In genomic region chr9:131096490-131097258, GRCh38 we compare ENCODE assay signal across 8 cellular contexts. TPM values are rescaled to one million over a fixed set of nuclear protein-coding genes. Genes with fewer than 3 reads are reported as not detected.
A peak's percentile ranks its signal among the peaks of the same experiment; 100 is the strongest.
DNase-seq lines count a peak whose midpoint lies in the region; ATAC-seq and TF ChIP-seq lines count a peak whose summit lies in the region.

TSS of gene AIF1L (plus strand) at chr9:131096531. CDS start at chr9:131096630, 99 bp downstream.

- H3K27me3 Mint-ChIP-seq in WTC11 (ENCODE audit: low read depth), result peaks cover 6% of the 10 kb centered on the region
- peaks cover 24 to 39% (median 28%) of the 10 kb centered on the region in 5 donors for H3K27me3 Mint-ChIP-seq in naive thymus-derived CD4-positive, alpha-beta T cell

- H3K27ac ChIP-seq in ACC112 (ENCODE audit: low read depth, low read length), result no peak within 1 kb of the TSS
- H3K27ac ChIP-seq in HL-60 (replicated peaks), result no peak within 1 kb of the TSS
- no peak within 1 kb of the TSS for H3K27ac ChIP-seq in naive thymus-derived CD4-positive, alpha-beta T cell (ENCODE audit: low read depth, low read length)
- H3K27ac ChIP-seq in upper lobe of right lung, result no peak within 1 kb of the TSS

- POLR2A ChIA-PET in WTC11 (lab: Charles Lee), result interaction anchor here (0.6 to 2.1 kb wide), 4 partner anchors 9 to 253 kb away, joined by 3 to 22 read pairs (median 4); partner anchors contain the start of gene NUP214
- POLR2A ChIA-PET in naive thymus-derived CD4-positive, alpha-beta T cell (lab: Charles Lee), result no interaction called here

- intact Hi-C loops in naive thymus-derived CD4-positive, alpha-beta T cell (cut with micrococcal nuclease), result loop anchor here in 1 of 2 donors (1.0 kb wide), 1 partner anchor 28 kb away; no protein-coding TSS in a partner anchor
- intact Hi-C loops in upper lobe of right lung (cut with DNase I), result no loop called here

- H3K4me1 Mint-ChIP-seq in WTC11, result peaks cover 46% of the 10 kb centered on the region
- H3K4me1 Mint-ChIP-seq in naive thymus-derived CD4-positive, alpha-beta T cell, result peaks cover 3 to 12% (median 10%) of the 10 kb centered on the region in 7 donors

- H3K4me1 ChIP-seq in ACC112 (ENCODE audit: control insufficient read depth, insufficient read depth, low read length, unreplicated experiment) (peaks cover 4% of the 10 kb centered on the region), upper lobe of right lung (peaks cover 5% of the 10 kb centered on the region)
- no peaks in the 10 kb centered on the region for H3K4me1 ChIP-seq in naive thymus-derived CD4-positive, alpha-beta T cell (ENCODE audit: control insufficient read depth in 2 of 2, insufficient read depth in 2 of 2, low read length in 2 of 2)

- no peak for TF ChIP-seq CTCF in HL-60 (IDR thresholded peaks at IDR 0.05; ENCODE audit: insufficient read depth, low read length)
- TF ChIP-seq CTCF in WTC11 (IDR thresholded peaks at IDR 0.05), result no peak
- no peak for TF ChIP-seq CTCF in epithelial cell of proximal tubule (conservative IDR thresholded peaks at IDR 0.05; ENCODE audit: low read depth, low read length)
- TF ChIP-seq CTCF in upper lobe of right lung (IDR thresholded peaks at IDR 0.05), result no peak

- DNase-seq in HL-60 (ENCODE audit: low read depth in 1 of 2, low spot score in 1 of 2) (no peak), WTC11 (ENCODE audit: low spot score) (peak; percentile 93), epithelial cell of proximal tubule (ENCODE audit: low read depth) (no peak), upper lobe of right lung (peak; percentile 73)
- peak in 2 of 9 donors; percentile 7 to 11 for DNase-seq in naive thymus-derived CD4-positive, alpha-beta T cell

- CTCF ChIA-PET in WTC11 (lab: Charles Lee), result interaction anchor here (0.6 to 4.1 kb wide), 9 partner anchors 12 to 240 kb away, joined by 3 to 18 read pairs (median 4); partner anchors contain the start of gene NUP214
- CTCF ChIA-PET in naive thymus-derived CD4-positive, alpha-beta T cell (lab: Charles Lee), result no interaction called here

- H3K9me3 Mint-ChIP-seq in WTC11, result no peaks in the 10 kb centered on the region
- no peaks in the 10 kb centered on the region for H3K9me3 Mint-ChIP-seq in naive thymus-derived CD4-positive, alpha-beta T cell

- no peaks in the 10 kb centered on the region for H3K9me3 ChIP-seq in naive thymus-derived CD4-positive, alpha-beta T cell (ENCODE audit: control insufficient read depth in 2 of 3, low read length in 3 of 3)
- no peaks in the 10 kb centered on the region for H3K9me3 ChIP-seq in upper lobe of right lung

- H3K36me3 ChIP-seq in ACC112 (ENCODE audit: insufficient read depth, low read length), result no peaks in the 10 kb centered on the region
- H3K36me3 ChIP-seq in naive thymus-derived CD4-positive, alpha-beta T cell (ENCODE audit: control insufficient read depth in 2 of 3, insufficient read depth in 3 of 3, low read length in 3 of 3), result no peaks in the 10 kb centered on the region
- H3K36me3 ChIP-seq in upper lobe of right lung, result no peaks in the 10 kb centered on the region

- peak within 1 kb of the TSS; percentile 79 for H3K4me3 Mint-ChIP-seq in WTC11
- peak within 1 kb of the TSS; percentile 59 to 82 (median 72) for H3K4me3 Mint-ChIP-seq in naive thymus-derived CD4-positive, alpha-beta T cell

- H3K27ac Mint-ChIP-seq in WTC11, result peak within 1 kb of the TSS; percentile 84
- H3K27ac Mint-ChIP-seq in naive thymus-derived CD4-positive, alpha-beta T cell, result no peak within 1 kb of the TSS

- peaks cover 2% of the 10 kb centered on the region; the same call in 1 of the 2 replicates for H3K36me3 Mint-ChIP-seq in WTC11
- no peaks in the 10 kb centered on the region for H3K36me3 Mint-ChIP-seq in naive thymus-derived CD4-positive, alpha-beta T cell

- no peak within 1 kb of the TSS for H2AFZ ChIP-seq in ACC112 (ENCODE audit: low read length, unreplicated experiment)

- H3K4me3 ChIP-seq in ACC112 (ENCODE audit: low read depth, low read length), result peak within 1 kb of the TSS; percentile 67
- peak within 1 kb of the TSS; percentile 7; the same call in 1 of the 2 replicates for H3K4me3 ChIP-seq in HL-60 (replicated peaks; ENCODE audit: insufficient read depth, low read length)
- H3K4me3 ChIP-seq in epithelial cell of proximal tubule (ENCODE audit: low read depth, low read length), result peak within 1 kb of the TSS; percentile 52
- no peak within 1 kb of the TSS for H3K4me3 ChIP-seq in naive thymus-derived CD4-positive, alpha-beta T cell (ENCODE audit: low read length)
- peak within 1 kb of the TSS; percentile 51 for H3K4me3 ChIP-seq in upper lobe of right lung

- ATAC-seq in WTC11, result peak; percentile 70
- peak; percentile 23 for ATAC-seq in naive thymus-derived CD4-positive, alpha-beta T cell
- ATAC-seq in upper lobe of right lung, result peak; percentile 34
- ATAC-seq in HG02885 (IDR thresholded peaks at IDR 0.05; ENCODE audit: poor library complexity, unreplicated experiment), result no peak
- no peak for ATAC-seq in GM19328 (IDR thresholded peaks at IDR 0.05; ENCODE audit: unreplicated experiment)

- H3K27me3 ChIP-seq in ACC112 (ENCODE audit: insufficient read depth, low read length), result peaks cover 45% of the 10 kb centered on the region
- H3K27me3 ChIP-seq in HL-60 (ENCODE audit: insufficient read depth, poor library complexity, severe bottlenecking), result peaks cover 32% of the 10 kb centered on the region
- peaks cover 0 to 6% of the 10 kb centered on the region in 2 donors for H3K27me3 ChIP-seq in naive thymus-derived CD4-positive, alpha-beta T cell (ENCODE audit: control insufficient read depth in 2 of 2, insufficient read depth in 2 of 2, low read length in 2 of 2)
- peaks cover 28% of the 10 kb centered on the region for H3K27me3 ChIP-seq in upper lobe of right lung

- no peaks in the 10 kb centered on the region for H3K79me2 ChIP-seq in ACC112 (ENCODE audit: control insufficient read depth, insufficient read depth, low read length, unreplicated experiment)

TF ChIP-seq in WTC11, 78 proteins besides CTCF, POLR2A, EP300 and RAD21 (continues in another document):
- no peak for TF ChIP-seq GTF2I (CRISPR knock-in tag; conservative IDR thresholded peaks at IDR 0.05)
- TF ChIP-seq ZNF532 (CRISPR knock-in tag; IDR thresholded peaks at IDR 0.05; ENCODE audit: borderline replicate concordance), result no peak
- TF ChIP-seq PREB (CRISPR knock-in tag; IDR thresholded peaks at IDR 0.05; ENCODE audit: borderline replicate concordance), result no peak
- no peak for TF ChIP-seq ERG (CRISPR knock-in tag; IDR thresholded peaks at IDR 0.05)
- peak; percentile 69; the same call in 1 of the 2 replicates for TF ChIP-seq FOXK1 (CRISPR knock-in tag; IDR thresholded peaks at IDR 0.05)
- TF ChIP-seq ELF4 (CRISPR knock-in tag; IDR thresholded peaks at IDR 0.05; ENCODE audit: low read depth), result no peak
- peak; percentile 50; the same call in 1 of the 2 replicates for TF ChIP-seq SP1 (CRISPR knock-in tag; conservative IDR thresholded peaks at IDR 0.05)
- TF ChIP-seq GRHL2 (CRISPR knock-in tag; IDR thresholded peaks at IDR 0.05; ENCODE audit: insufficient replicate concordance, severe bottlenecking), result no peak

RNA-seq across cellular contexts. Expression of gene AIF1L, which starts in this region (rescaled TPM):
- total RNA-seq in WTC11 (2021) (103 to 109 TPM (median 106 TPM) in 3 replicates), epithelial cell of proximal tubule (52.5 and 71.6 TPM in 2 replicates), upper lobe of right lung (12.3 TPM)
- total RNA-seq in naive thymus-derived CD4-positive, alpha-beta T cell, result under 1 TPM in 4 of 5 experiments, not detected in 1; 0.17 to 0.44 (median 0.29) TPM
- under 1 TPM; 0.10 to 0.22 TPM for polyA plus RNA-seq in naive thymus-derived CD4-positive, alpha-beta T cell

Comparison
In these comparisons a context has a peak if more than half of its experiments do, and no peak if none do; other contexts are left out.
1. Peak in ATAC-seq in naive thymus-derived CD4-positive, alpha-beta T cell; RNA of the gene not detected or under 1 TPM.
2. DNase-seq: peak in WTC11 (single experiment) and upper lobe of right lung (single experiment); none in HL-60 (0 of 2) and epithelial cell of proximal tubule (single experiment).
3. ATAC-seq: peak in WTC11 (single experiment) and upper lobe of right lung (single experiment); none in HG02885 (single experiment) and GM19328 (single experiment).